Comparison of ENCODE assay signal across 22 cellular contexts in the genomic region with DNA sequence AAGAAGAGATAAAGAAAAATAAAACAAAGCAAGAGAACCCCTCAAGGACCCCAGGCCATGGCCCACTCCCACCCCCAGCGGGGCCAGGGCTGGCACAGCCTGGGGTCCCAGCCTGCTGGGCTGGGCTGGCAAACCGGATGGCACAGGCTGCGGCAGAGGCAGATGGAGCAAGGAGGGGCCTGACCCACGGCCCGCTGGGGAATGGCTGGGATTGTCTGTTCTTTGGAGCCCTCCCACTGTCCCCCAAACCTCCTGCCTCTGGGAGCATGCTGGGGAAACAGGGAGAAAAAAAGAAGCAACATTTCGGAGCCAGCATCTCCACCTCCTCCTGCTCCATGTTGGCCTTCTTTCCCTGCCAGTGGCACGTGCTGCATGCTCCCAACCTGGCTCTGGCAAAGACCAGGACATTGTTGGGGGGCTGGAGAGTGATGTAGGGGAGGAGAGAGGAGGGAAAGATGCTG. TPM values are rescaled to one million over a fixed set of nuclear protein-coding genes. Genes with fewer than 3 reads are reported as not detected.
"Had no signal": no experiment of that assay in that cellular context is flagged by ENCODE, and none has a peak within 500 bp of the region (broad histone marks: within the 10 kb centered on the region; RNA-seq: fewer than 3 reads in every experiment).

No MANE protein-coding gene starts in this region.

- H3K36me3 Mint-ChIP-seq: activated CD8-positive, alpha-beta memory T cell treated with anti-CD3 and anti-CD28 coated beads, Interleukin-2, amount 10 ng/mL, durations not matched to agents 7 days and 5 days; activated naive CD4-positive, alpha-beta T cell treated with anti-CD3 and anti-CD28 coated beads, Interleukin-2, amount 50 U/mL, for 24 hours; memory B cell; stimulated activated naive B cell treated with anti-CD40 and anti-IgM and Interleukin-4, amounts not matched to agents 10 μg/mL and 1 μg/mL and 100 μg/mL, for 72 hours; type B pancreatic cell had no signal

- H3K4me3 Mint-ChIP-seq: activated CD4-positive, alpha-beta T cell treated with anti-CD3 and anti-CD28 coated beads, Interleukin-2, amount 10 ng/mL, durations not matched to agents 7 days and 5 days; activated CD8-positive, alpha-beta memory T cell treated with anti-CD3 and anti-CD28 coated beads, Interleukin-2, amount 10 ng/mL, durations not matched to agents 7 days and 5 days; activated CD8-positive, alpha-beta T cell treated with anti-CD3 and anti-CD28 coated beads for 36 hours; activated naive CD4-positive, alpha-beta T cell treated with anti-CD3 and anti-CD28 coated beads, Interleukin-2, amount 50 U/mL, for 24 hours; memory B cell; stimulated activated naive B cell treated with anti-CD40 and anti-IgM and Interleukin-4, amounts not matched to agents 10 μg/mL and 1 μg/mL and 100 μg/mL, for 72 hours; type B pancreatic cell had no signal

- H3K27me3 ChIP-seq: brain microvascular endothelial cell, colonic mucosa had no signal

- H3K27ac Mint-ChIP-seq: activated CD4-positive, alpha-beta T cell treated with anti-CD3 and anti-CD28 coated beads, Interleukin-2, amount 10 ng/mL, durations not matched to agents 7 days and 5 days; activated CD8-positive, alpha-beta memory T cell treated with anti-CD3 and anti-CD28 coated beads, Interleukin-2, amount 10 ng/mL, durations not matched to agents 7 days and 5 days; activated CD8-positive, alpha-beta T cell treated with anti-CD3 and anti-CD28 coated beads for 36 hours; activated naive CD4-positive, alpha-beta T cell treated with anti-CD3 and anti-CD28 coated beads, Interleukin-2, amount 50 U/mL, for 24 hours; memory B cell; stimulated activated naive B cell treated with anti-CD40 and anti-IgM and Interleukin-4, amounts not matched to agents 10 μg/mL and 1 μg/mL and 100 μg/mL, for 72 hours; type B pancreatic cell had no signal

- DNase-seq: activated CD4-positive, alpha-beta T cell treated with anti-CD3 and anti-CD28 coated beads, Interleukin-2, amount 10 ng/mL, durations not matched to agents 7 days and 5 days; activated CD8-positive, alpha-beta memory T cell treated with anti-CD3 and anti-CD28 coated beads, Interleukin-2, amount 10 ng/mL, durations not matched to agents 7 days and 5 days; activated CD8-positive, alpha-beta T cell treated with anti-CD3 and anti-CD28 coated beads for 36 hours; activated effector memory CD4-positive, alpha-beta T cell treated with anti-CD3 and anti-CD28 coated beads, Interleukin-2, amount 50 U/mL, for 16 hours; activated T-cell treated with anti-CD3 and anti-CD28 coated beads for 4 hours; anterior cingulate cortex; brain microvascular endothelial cell; colonic mucosa; heart right ventricle; left colon; mucosa of descending colon; small intestine; stimulated activated naive B cell treated with anti-CD40 and anti-IgM and Interleukin-4, amounts not matched to agents 10 μg/mL and 1 μg/mL and 100 μg/mL, for 72 hours had no signal

- H3K36me3 ChIP-seq: brain microvascular endothelial cell, colonic mucosa, heart right ventricle had no signal

- H3K4me1 Mint-ChIP-seq: activated CD4-positive, alpha-beta T cell treated with anti-CD3 and anti-CD28 coated beads, Interleukin-2, amount 10 ng/mL, durations not matched to agents 7 days and 5 days; activated CD8-positive, alpha-beta memory T cell treated with anti-CD3 and anti-CD28 coated beads, Interleukin-2, amount 10 ng/mL, durations not matched to agents 7 days and 5 days; activated naive CD4-positive, alpha-beta T cell treated with anti-CD3 and anti-CD28 coated beads, Interleukin-2, amount 50 U/mL, for 24 hours; memory B cell; stimulated activated naive B cell treated with anti-CD40 and anti-IgM and Interleukin-4, amounts not matched to agents 10 μg/mL and 1 μg/mL and 100 μg/mL, for 72 hours had no signal

- H3K9me3 Mint-ChIP-seq: activated CD4-positive, alpha-beta T cell treated with anti-CD3 and anti-CD28 coated beads, Interleukin-2, amount 10 ng/mL, durations not matched to agents 7 days and 5 days; activated CD8-positive, alpha-beta T cell treated with anti-CD3 and anti-CD28 coated beads for 36 hours; activated naive CD4-positive, alpha-beta T cell treated with anti-CD3 and anti-CD28 coated beads, Interleukin-2, amount 50 U/mL, for 24 hours; memory B cell; stimulated activated naive B cell treated with anti-CD40 and anti-IgM and Interleukin-4, amounts not matched to agents 10 μg/mL and 1 μg/mL and 100 μg/mL, for 72 hours; type B pancreatic cell had no signal

- ATAC-seq: activated CD8-positive, alpha-beta memory T cell treated with anti-CD3 and anti-CD28 coated beads, Interleukin-2, amount 10 ng/mL, durations not matched to agents 7 days and 5 days; activated CD8-positive, alpha-beta T cell treated with anti-CD3 and anti-CD28 coated beads for 36 hours; heart right ventricle; left colon; mucosa of descending colon; sciatic nerve; stimulated activated naive B cell treated with anti-CD40 and anti-IgM and Interleukin-4, amounts not matched to agents 10 μg/mL and 1 μg/mL and 100 μg/mL, for 72 hours had no signal

- H3K27ac ChIP-seq: brain microvascular endothelial cell, colonic mucosa, epithelial cell of prostate, heart right ventricle had no signal

- H3K4me1 ChIP-seq: colonic mucosa, heart right ventricle had no signal

- H3K4me3 ChIP-seq: colonic mucosa, heart right ventricle, mucosa of descending colon had no signal

- H3K9me3 ChIP-seq: colonic mucosa, heart right ventricle, mucosa of descending colon had no signal

RNA-seq across cellular contexts. Expression of a gene that starts 37.1 kb away (rescaled TPM):
- total RNA-seq: activated CD4-positive, alpha-beta T cell treated with anti-CD3 and anti-CD28 coated beads, Interleukin-2, amount 10 ng/mL, durations not matched to agents 7 days and 5 days; activated CD8-positive, alpha-beta T cell treated with anti-CD3 and anti-CD28 coated beads for 36 hours; colonic mucosa; fibroblast of villous mesenchyme; left colon; lower leg skin; mucosa of descending colon; osteoblast; posterior vena cava; sciatic nerve had no signal
- polyA plus RNA-seq: heart right ventricle, small intestine had no signal
